2 cellular contexts compared by ENCODE assay signal in the genomic region with DNA sequence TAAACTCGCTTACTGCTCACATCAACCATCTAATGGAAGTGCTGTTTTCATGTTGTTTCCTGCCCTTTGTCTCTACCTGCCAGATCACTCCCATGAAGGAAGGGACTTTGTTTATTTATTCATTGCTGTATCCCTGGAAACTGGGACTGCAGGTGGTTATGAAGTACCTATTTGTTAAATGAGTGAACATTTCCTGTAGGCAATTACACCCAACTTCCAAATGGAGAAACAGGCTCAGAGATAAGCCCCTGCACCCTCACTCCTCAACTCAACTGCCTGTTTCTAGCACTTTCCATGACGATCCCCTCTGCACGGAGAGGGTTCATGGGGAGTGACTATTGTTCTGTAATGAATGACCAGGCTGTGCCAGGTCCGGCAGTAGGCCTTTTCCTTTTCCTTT.
TF ChIP-seq lines count a peak whose summit lies in the region.

No MANE protein-coding gene starts in this region.

TF ChIP-seq in GM23338, 12 proteins besides CTCF, POLR2A, EP300 and RAD21:
- no peak for TF ChIP-seq NANOG (IDR thresholded peaks at IDR 0.05; ENCODE audit: borderline replicate concordance)
- TF ChIP-seq, protein P1, sequence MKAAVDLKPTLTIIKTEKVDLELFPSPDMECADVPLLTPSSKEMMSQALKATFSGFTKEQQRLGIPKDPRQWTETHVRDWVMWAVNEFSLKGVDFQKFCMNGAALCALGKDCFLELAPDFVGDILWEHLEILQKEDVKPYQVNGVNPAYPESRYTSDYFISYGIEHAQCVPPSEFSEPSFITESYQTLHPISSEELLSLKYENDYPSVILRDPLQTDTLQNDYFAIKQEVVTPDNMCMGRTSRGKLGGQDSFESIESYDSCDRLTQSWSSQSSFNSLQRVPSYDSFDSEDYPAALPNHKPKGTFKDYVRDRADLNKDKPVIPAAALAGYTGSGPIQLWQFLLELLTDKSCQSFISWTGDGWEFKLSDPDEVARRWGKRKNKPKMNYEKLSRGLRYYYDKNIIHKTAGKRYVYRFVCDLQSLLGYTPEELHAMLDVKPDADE (IDR thresholded peaks at IDR 0.05), result no peak
- no peak for TF ChIP-seq JUNB (IDR thresholded peaks at IDR 0.05; ENCODE audit: unreplicated experiment)
- TF ChIP-seq, protein P2, sequence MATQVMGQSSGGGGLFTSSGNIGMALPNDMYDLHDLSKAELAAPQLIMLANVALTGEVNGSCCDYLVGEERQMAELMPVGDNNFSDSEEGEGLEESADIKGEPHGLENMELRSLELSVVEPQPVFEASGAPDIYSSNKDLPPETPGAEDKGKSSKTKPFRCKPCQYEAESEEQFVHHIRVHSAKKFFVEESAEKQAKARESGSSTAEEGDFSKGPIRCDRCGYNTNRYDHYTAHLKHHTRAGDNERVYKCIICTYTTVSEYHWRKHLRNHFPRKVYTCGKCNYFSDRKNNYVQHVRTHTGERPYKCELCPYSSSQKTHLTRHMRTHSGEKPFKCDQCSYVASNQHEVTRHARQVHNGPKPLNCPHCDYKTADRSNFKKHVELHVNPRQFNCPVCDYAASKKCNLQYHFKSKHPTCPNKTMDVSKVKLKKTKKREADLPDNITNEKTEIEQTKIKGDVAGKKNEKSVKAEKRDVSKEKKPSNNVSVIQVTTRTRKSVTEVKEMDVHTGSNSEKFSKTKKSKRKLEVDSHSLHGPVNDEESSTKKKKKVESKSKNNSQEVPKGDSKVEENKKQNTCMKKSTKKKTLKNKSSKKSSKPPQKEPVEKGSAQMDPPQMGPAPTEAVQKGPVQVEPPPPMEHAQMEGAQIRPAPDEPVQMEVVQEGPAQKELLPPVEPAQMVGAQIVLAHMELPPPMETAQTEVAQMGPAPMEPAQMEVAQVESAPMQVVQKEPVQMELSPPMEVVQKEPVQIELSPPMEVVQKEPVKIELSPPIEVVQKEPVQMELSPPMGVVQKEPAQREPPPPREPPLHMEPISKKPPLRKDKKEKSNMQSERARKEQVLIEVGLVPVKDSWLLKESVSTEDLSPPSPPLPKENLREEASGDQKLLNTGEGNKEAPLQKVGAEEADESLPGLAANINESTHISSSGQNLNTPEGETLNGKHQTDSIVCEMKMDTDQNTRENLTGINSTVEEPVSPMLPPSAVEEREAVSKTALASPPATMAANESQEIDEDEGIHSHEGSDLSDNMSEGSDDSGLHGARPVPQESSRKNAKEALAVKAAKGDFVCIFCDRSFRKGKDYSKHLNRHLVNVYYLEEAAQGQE (IDR thresholded peaks at IDR 0.05; ENCODE audit: unreplicated experiment), result no peak
- TF ChIP-seq, protein P3, sequence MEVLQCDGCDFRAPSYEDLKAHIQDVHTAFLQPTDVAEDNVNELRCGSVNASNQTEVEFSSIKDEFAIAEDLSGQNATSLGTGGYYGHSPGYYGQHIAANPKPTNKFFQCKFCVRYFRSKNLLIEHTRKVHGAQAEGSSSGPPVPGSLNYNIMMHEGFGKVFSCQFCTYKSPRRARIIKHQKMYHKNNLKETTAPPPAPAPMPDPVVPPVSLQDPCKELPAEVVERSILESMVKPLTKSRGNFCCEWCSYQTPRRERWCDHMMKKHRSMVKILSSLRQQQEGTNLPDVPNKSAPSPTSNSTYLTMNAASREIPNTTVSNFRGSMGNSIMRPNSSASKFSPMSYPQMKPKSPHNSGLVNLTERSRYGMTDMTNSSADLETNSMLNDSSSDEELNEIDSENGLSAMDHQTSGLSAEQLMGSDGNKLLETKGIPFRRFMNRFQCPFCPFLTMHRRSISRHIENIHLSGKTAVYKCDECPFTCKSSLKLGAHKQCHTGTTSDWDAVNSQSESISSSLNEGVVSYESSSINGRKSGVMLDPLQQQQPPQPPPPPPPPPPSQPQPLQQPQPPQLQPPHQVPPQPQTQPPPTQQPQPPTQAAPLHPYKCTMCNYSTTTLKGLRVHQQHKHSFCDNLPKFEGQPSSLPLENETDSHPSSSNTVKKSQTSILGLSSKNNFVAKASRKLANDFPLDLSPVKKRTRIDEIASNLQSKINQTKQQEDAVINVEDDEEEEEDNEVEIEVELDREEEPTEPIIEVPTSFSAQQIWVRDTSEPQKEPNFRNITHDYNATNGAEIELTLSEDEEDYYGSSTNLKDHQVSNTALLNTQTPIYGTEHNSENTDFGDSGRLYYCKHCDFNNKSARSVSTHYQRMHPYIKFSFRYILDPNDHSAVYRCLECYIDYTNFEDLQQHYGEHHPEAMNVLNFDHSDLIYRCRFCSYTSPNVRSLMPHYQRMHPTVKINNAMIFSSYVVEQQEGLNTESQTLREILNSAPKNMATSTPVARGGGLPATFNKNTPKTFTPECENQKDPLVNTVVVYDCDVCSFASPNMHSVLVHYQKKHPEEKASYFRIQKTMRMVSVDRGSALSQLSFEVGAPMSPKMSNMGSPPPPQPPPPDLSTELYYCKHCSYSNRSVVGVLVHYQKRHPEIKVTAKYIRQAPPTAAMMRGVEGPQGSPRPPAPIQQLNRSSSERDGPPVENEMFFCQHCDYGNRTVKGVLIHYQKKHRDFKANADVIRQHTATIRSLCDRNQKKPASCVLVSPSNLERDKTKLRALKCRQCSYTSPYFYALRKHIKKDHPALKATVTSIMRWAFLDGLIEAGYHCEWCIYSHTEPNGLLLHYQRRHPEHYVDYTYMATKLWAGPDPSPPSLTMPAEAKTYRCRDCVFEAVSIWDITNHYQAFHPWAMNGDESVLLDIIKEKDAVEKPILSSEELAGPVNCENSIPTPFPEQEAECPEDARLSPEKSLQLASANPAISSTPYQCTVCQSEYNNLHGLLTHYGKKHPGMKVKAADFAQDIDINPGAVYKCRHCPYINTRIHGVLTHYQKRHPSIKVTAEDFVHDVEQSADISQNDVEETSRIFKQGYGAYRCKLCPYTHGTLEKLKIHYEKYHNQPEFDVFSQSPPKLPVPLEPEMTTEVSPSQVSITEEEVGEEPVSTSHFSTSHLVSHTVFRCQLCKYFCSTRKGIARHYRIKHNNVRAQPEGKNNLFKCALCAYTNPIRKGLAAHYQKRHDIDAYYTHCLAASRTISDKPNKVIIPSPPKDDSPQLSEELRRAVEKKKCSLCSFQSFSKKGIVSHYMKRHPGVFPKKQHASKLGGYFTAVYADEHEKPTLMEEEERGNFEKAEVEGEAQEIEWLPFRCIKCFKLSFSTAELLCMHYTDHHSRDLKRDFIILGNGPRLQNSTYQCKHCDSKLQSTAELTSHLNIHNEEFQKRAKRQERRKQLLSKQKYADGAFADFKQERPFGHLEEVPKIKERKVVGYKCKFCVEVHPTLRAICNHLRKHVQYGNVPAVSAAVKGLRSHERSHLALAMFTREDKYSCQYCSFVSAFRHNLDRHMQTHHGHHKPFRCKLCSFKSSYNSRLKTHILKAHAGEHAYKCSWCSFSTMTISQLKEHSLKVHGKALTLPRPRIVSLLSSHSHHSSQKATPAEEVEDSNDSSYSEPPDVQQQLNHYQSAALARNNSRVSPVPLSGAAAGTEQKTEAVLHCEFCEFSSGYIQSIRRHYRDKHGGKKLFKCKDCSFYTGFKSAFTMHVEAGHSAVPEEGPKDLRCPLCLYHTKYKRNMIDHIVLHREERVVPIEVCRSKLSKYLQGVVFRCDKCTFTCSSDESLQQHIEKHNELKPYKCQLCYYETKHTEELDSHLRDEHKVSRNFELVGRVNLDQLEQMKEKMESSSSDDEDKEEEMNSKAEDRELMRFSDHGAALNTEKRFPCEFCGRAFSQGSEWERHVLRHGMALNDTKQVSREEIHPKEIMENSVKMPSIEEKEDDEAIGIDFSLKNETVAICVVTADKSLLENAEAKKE (CRISPR knock-in tag; IDR thresholded peaks at IDR 0.05), result no peak
- no peak for TF ChIP-seq EZH2 (IDR thresholded peaks at IDR 0.05; ENCODE audit: low read depth, unreplicated experiment)

TF ChIP-seq in H1, 55 proteins besides CTCF, POLR2A, EP300 and RAD21:
- no peak for TF ChIP-seq SUZ12 (IDR thresholded peaks at IDR 0.05; ENCODE audit: low read length)
